ENCODE assay signal across 1 cellular context in genomic region chr13:33642374-33643065, GRCh38.
TF ChIP-seq lines count a peak whose summit lies in the region.

No MANE protein-coding gene starts in this region.

TF ChIP-seq in HepG2, 621 proteins besides CTCF, POLR2A, EP300 and RAD21 (continued from another document and continues in another):
- TF ChIP-seq NFIB (CRISPR knock-in tag; IDR thresholded peaks at IDR 0.05; ENCODE audit: borderline replicate concordance) (no peak), ZBTB42 (CRISPR knock-in tag; IDR thresholded peaks at IDR 0.05) (peak; percentile 96), ZNF598 (CRISPR knock-in tag; IDR thresholded peaks at IDR 0.05; ENCODE audit: borderline replicate concordance) (no peak), ZNF562 (CRISPR knock-in tag; IDR thresholded peaks at IDR 0.05; ENCODE audit: borderline replicate concordance) (no peak), TRIM24 (CRISPR knock-in tag; IDR thresholded peaks at IDR 0.05) (0 out of 2 replicates have a peak, but pooled peaks have one; percentile 41), NCOA5 (CRISPR knock-in tag; IDR thresholded peaks at IDR 0.05) (no peak), MEIS1 (CRISPR knock-in tag; IDR thresholded peaks at IDR 0.05; ENCODE audit: borderline replicate concordance) (no peak), REXO4 (CRISPR knock-in tag; IDR thresholded peaks at IDR 0.05; ENCODE audit: borderline replicate concordance) (no peak), SIN3A (IDR thresholded peaks at IDR 0.05; ENCODE audit: borderline replicate concordance, low read depth, low read length) (no peak), ZNF276 (CRISPR knock-in tag; IDR thresholded peaks at IDR 0.05; ENCODE audit: low read depth) (no peak), ZNF17 (CRISPR knock-in tag; IDR thresholded peaks at IDR 0.05) (no peak), IKZF1 (IDR thresholded peaks at IDR 0.05) (no peak), DNMT3B (CRISPR knock-in tag; conservative IDR thresholded peaks at IDR 0.05) (0 out of 2 replicates have a peak, but pooled peaks have one; percentile 44), HOXA5 (CRISPR knock-in tag; IDR thresholded peaks at IDR 0.05) (no peak), ZNF557 (CRISPR knock-in tag; IDR thresholded peaks at IDR 0.05) (no peak), AFF4 (CRISPR knock-in tag; IDR thresholded peaks at IDR 0.05) (no peak), ZNF235 (CRISPR knock-in tag; IDR thresholded peaks at IDR 0.05; ENCODE audit: borderline replicate concordance) (no peak), ONECUT2 (CRISPR knock-in tag; IDR thresholded peaks at IDR 0.05) (no peak), SRY (CRISPR knock-in tag; IDR thresholded peaks at IDR 0.05) (no peak; the same call in 1 of the 2 replicates), MEIS2 (CRISPR knock-in tag; IDR thresholded peaks at IDR 0.05) (peak; percentile 85; the same call in 1 of the 2 replicates), POLR2G (IDR thresholded peaks at IDR 0.05; ENCODE audit: low read depth, low read length) (peak; percentile 59), RBM39 (IDR thresholded peaks at IDR 0.05; ENCODE audit: low read depth, low read length, poor library complexity, severe bottlenecking) (no peak), THYN1 (CRISPR knock-in tag; IDR thresholded peaks at IDR 0.05; ENCODE audit: borderline replicate concordance, low read depth) (no peak), CENPT (CRISPR knock-in tag; IDR thresholded peaks at IDR 0.05; ENCODE audit: low read depth) (no peak), ZNF772 (CRISPR knock-in tag; IDR thresholded peaks at IDR 0.05) (peak; percentile 60; the same call in 1 of the 2 replicates), ZNF430 (CRISPR knock-in tag; IDR thresholded peaks at IDR 0.05) (no peak), SRF (IDR thresholded peaks at IDR 0.05; ENCODE audit: low read depth, low read length) (0 out of 2 replicates have a peak, but pooled peaks have one; percentile 35), SOX13 (IDR thresholded peaks at IDR 0.05) (peak; percentile 88), SOX13 (CRISPR knock-in tag; conservative IDR thresholded peaks at IDR 0.05 in 1 of 2, IDR thresholded peaks at IDR 0.05 in 1 of 2) (peak in 1 of 2 experiments; percentile 93; a peak in 2 of 4 replicates), ZNF263 (CRISPR knock-in tag; IDR thresholded peaks at IDR 0.05) (no peak), ZNF83 (CRISPR knock-in tag; IDR thresholded peaks at IDR 0.05; ENCODE audit: borderline replicate concordance) (no peak), KLF9 (CRISPR knock-in tag; IDR thresholded peaks at IDR 0.05; ENCODE audit: low read depth) (no peak), SIN3B (IDR thresholded peaks at IDR 0.05; ENCODE audit: low read length) (0 out of 2 replicates have a peak, but pooled peaks have one; percentile 19), JUND (CRISPR knock-in tag; IDR thresholded peaks at IDR 0.05) (no peak), BCL3 (CRISPR knock-in tag; IDR thresholded peaks at IDR 0.05) (no peak), SP2 (CRISPR knock-in tag; IDR thresholded peaks at IDR 0.05) (no peak), PTBP1 (IDR thresholded peaks at IDR 0.05; ENCODE audit: low read depth, low read length, poor library complexity, severe bottlenecking) (no peak), NFAT5 (CRISPR knock-in tag; IDR thresholded peaks at IDR 0.05) (no peak), ATF1 (CRISPR knock-in tag; IDR thresholded peaks at IDR 0.05) (peak; percentile 36; the same call in 1 of the 2 replicates), TFDP2 (CRISPR knock-in tag; IDR thresholded peaks at IDR 0.05) (0 out of 2 replicates have a peak, but pooled peaks have one; percentile 19), IRF1 (CRISPR knock-in tag; IDR thresholded peaks at IDR 0.05; ENCODE audit: low read depth) (no peak)
- TF ChIP-seq, protein P1, sequence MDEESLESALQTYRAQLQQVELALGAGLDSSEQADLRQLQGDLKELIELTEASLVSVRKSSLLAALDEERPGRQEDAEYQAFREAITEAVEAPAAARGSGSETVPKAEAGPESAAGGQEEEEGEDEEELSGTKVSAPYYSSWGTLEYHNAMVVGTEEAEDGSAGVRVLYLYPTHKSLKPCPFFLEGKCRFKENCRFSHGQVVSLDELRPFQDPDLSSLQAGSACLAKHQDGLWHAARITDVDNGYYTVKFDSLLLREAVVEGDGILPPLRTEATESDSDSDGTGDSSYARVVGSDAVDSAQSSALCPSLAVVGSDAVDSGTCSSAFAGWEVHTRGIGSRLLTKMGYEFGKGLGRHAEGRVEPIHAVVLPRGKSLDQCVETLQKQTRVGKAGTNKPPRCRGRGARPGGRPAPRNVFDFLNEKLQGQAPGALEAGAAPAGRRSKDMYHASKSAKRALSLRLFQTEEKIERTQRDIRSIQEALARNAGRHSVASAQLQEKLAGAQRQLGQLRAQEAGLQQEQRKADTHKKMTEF (CRISPR knock-in tag; IDR thresholded peaks at IDR 0.05): peak; percentile 90
- TF ChIP-seq, protein P2, sequence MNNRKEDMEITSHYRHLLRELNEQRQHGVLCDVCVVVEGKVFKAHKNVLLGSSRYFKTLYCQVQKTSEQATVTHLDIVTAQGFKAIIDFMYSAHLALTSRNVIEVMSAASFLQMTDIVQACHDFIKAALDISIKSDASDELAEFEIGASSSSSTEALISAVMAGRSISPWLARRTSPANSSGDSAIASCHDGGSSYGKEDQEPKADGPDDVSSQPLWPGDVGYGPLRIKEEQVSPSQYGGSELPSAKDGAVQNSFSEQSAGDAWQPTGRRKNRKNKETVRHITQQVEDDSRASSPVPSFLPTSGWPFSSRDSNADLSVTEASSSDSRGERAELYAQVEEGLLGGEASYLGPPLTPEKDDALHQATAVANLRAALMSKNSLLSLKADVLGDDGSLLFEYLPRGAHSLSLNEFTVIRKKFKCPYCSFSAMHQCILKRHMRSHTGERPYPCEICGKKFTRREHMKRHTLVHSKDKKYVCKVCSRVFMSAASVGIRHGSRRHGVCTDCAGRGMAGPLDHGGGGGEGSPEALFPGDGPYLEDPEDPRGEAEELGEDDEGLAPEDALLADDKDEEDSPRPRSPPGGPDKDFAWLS (CRISPR knock-in tag; IDR thresholded peaks at IDR 0.05; ENCODE audit: borderline replicate concordance): no peak
